2 cellular contexts compared by ENCODE assay signal in the genomic region with DNA sequence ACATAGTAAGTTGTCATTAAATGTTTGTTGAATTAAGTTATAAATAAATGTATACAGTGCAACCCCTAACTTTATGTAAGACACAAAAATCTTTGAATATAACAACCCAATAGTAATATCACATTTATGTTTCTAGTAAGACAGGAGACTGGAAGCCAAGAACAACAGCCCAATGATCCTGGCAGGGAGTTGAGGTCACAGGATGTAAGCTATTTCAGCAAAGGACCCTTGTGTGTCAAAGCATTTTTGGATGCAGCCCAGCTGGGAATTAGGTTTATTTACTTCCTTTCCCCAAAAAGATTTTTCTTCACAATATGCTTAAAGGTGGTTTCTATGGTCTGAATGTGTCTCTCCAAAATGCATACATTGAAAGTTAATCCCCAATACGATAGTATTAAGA.
TF ChIP-seq lines count a peak whose summit lies in the region.

No MANE protein-coding gene starts in this region.

TF ChIP-seq in HepG2, 621 proteins besides CTCF, POLR2A, EP300 and RAD21 (continued from another document):
- TF ChIP-seq GTF2F1 (IDR thresholded peaks at IDR 0.05; ENCODE audit: low read length) (no peak), GABPA (IDR thresholded peaks at IDR 0.05; ENCODE audit: low read depth, low read length) (no peak), GABPA (CRISPR knock-in tag; IDR thresholded peaks at IDR 0.05; ENCODE audit: low read depth) (no peak), HDAC6 (IDR thresholded peaks at IDR 0.05; ENCODE audit: low read depth, low read length) (no peak), RBAK (CRISPR knock-in tag; IDR thresholded peaks at IDR 0.05) (no peak), ZFP90 (CRISPR knock-in tag; IDR thresholded peaks at IDR 0.05; ENCODE audit: borderline replicate concordance) (no peak), MZF1 (CRISPR knock-in tag; IDR thresholded peaks at IDR 0.05; ENCODE audit: borderline replicate concordance) (no peak)

TF ChIP-seq in SK-N-SH treated with all-trans-retinoic acid at 6 μM for 48 hours, 23 proteins besides CTCF, POLR2A, EP300 and RAD21 (continued from another document):
- no peak for TF ChIP-seq ZFP3 (CRISPR knock-in tag; IDR thresholded peaks at IDR 0.05)
- TF ChIP-seq GLIS3 (CRISPR knock-in tag; IDR thresholded peaks at IDR 0.05), result no peak
- TF ChIP-seq, protein P1, sequence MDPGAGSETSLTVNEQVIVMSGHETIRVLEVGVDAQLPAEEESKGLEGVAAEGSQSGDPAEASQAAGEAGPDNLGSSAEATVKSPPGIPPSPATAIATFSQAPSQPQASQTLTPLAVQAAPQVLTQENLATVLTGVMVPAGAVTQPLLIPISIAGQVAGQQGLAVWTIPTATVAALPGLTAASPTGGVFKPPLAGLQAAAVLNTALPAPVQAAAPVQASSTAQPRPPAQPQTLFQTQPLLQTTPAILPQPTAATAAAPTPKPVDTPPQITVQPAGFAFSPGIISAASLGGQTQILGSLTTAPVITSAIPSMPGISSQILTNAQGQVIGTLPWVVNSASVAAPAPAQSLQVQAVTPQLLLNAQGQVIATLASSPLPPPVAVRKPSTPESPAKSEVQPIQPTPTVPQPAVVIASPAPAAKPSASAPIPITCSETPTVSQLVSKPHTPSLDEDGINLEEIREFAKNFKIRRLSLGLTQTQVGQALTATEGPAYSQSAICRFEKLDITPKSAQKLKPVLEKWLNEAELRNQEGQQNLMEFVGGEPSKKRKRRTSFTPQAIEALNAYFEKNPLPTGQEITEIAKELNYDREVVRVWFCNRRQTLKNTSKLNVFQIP (CRISPR knock-in tag; IDR thresholded peaks at IDR 0.05; ENCODE audit: borderline replicate concordance, low read depth), result no peak
- TF ChIP-seq ESRRG (CRISPR knock-in tag; IDR thresholded peaks at IDR 0.05), result no peak
- no peak for TF ChIP-seq PPARA (CRISPR knock-in tag; IDR thresholded peaks at IDR 0.05; ENCODE audit: borderline replicate concordance)
- TF ChIP-seq, protein P2, sequence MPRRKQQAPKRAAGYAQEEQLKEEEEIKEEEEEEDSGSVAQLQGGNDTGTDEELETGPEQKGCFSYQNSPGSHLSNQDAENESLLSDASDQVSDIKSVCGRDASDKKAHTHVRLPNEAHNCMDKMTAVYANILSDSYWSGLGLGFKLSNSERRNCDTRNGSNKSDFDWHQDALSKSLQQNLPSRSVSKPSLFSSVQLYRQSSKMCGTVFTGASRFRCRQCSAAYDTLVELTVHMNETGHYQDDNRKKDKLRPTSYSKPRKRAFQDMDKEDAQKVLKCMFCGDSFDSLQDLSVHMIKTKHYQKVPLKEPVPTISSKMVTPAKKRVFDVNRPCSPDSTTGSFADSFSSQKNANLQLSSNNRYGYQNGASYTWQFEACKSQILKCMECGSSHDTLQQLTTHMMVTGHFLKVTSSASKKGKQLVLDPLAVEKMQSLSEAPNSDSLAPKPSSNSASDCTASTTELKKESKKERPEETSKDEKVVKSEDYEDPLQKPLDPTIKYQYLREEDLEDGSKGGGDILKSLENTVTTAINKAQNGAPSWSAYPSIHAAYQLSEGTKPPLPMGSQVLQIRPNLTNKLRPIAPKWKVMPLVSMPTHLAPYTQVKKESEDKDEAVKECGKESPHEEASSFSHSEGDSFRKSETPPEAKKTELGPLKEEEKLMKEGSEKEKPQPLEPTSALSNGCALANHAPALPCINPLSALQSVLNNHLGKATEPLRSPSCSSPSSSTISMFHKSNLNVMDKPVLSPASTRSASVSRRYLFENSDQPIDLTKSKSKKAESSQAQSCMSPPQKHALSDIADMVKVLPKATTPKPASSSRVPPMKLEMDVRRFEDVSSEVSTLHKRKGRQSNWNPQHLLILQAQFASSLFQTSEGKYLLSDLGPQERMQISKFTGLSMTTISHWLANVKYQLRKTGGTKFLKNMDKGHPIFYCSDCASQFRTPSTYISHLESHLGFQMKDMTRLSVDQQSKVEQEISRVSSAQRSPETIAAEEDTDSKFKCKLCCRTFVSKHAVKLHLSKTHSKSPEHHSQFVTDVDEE (CRISPR knock-in tag; IDR thresholded peaks at IDR 0.05), result no peak
- no peak for TF ChIP-seq TCF4 (CRISPR knock-in tag; IDR thresholded peaks at IDR 0.05; ENCODE audit: borderline replicate concordance)
- no peak for TF ChIP-seq ZNF565 (CRISPR knock-in tag; conservative IDR thresholded peaks at IDR 0.05; ENCODE audit: low read depth)
- TF ChIP-seq SNAI2 (CRISPR knock-in tag; IDR thresholded peaks at IDR 0.05), result no peak
- TF ChIP-seq ZFP30 (CRISPR knock-in tag; IDR thresholded peaks at IDR 0.05), result no peak
